ENCODE assay signal across 2 cellular contexts in genomic region chr15:68599153-68599545, GRCh38.
TF ChIP-seq lines count a peak whose summit lies in the region.

No MANE protein-coding gene starts in this region.

TF ChIP-seq in SK-N-SH, 30 proteins besides CTCF, POLR2A, EP300 and RAD21 (continued from another document):
- TF ChIP-seq PBX3 (IDR thresholded peaks at IDR 0.05): no peak
- no peak for TF ChIP-seq NRF1 (IDR thresholded peaks at IDR 0.05; ENCODE audit: low read depth, low read length)

TF ChIP-seq in SK-N-SH treated with all-trans-retinoic acid at 6 μM for 48 hours, 23 proteins besides CTCF, POLR2A, EP300 and RAD21 (continued from another document):
- TF ChIP-seq PPARA (CRISPR knock-in tag; IDR thresholded peaks at IDR 0.05; ENCODE audit: borderline replicate concordance) (no peak), ESRRG (CRISPR knock-in tag; IDR thresholded peaks at IDR 0.05) (no peak), RARB (CRISPR knock-in tag; IDR thresholded peaks at IDR 0.05) (no peak), ZC3H10 (CRISPR knock-in tag; IDR thresholded peaks at IDR 0.05) (no peak), ARNTL (CRISPR knock-in tag; IDR thresholded peaks at IDR 0.05; ENCODE audit: borderline replicate concordance, low read depth) (no peak), GLIS3 (CRISPR knock-in tag; IDR thresholded peaks at IDR 0.05) (no peak), TCF4 (CRISPR knock-in tag; IDR thresholded peaks at IDR 0.05; ENCODE audit: borderline replicate concordance) (no peak), OSR1 (CRISPR knock-in tag; IDR thresholded peaks at IDR 0.05) (no peak), ZNF70 (CRISPR knock-in tag; IDR thresholded peaks at IDR 0.05) (no peak), PATZ1 (CRISPR knock-in tag; IDR thresholded peaks at IDR 0.05; ENCODE audit: borderline replicate concordance) (no peak), ZNF565 (CRISPR knock-in tag; conservative IDR thresholded peaks at IDR 0.05; ENCODE audit: low read depth) (no peak), CSDC2 (CRISPR knock-in tag; IDR thresholded peaks at IDR 0.05) (no peak), CSRNP3 (CRISPR knock-in tag; IDR thresholded peaks at IDR 0.05) (no peak), TOX (CRISPR knock-in tag; IDR thresholded peaks at IDR 0.05; ENCODE audit: borderline replicate concordance) (no peak), ISL1 (CRISPR knock-in tag; IDR thresholded peaks at IDR 0.05) (no peak)
